Comparison of ENCODE assay signal across 8 cellular contexts in genomic region chr9:108994695-108995094, GRCh38. TPM values are rescaled to one million over a fixed set of nuclear protein-coding genes. Genes with fewer than 3 reads are reported as not detected.
DNase-seq lines count a peak whose midpoint lies in the region; ATAC-seq, FAIRE-seq and TF ChIP-seq lines count a peak whose summit lies in the region.

No MANE protein-coding gene starts in this region.

- no peaks in the 10 kb centered on the region for H4K20me1 ChIP-seq in OCI-LY7 (ENCODE audit: insufficient read depth, low read length)

- peak; percentile 62 for ATAC-seq in HG02798 (IDR thresholded peaks at IDR 0.05; ENCODE audit: poor library complexity, unreplicated experiment)
- no peak for ATAC-seq in HG02970 (IDR thresholded peaks at IDR 0.05; ENCODE audit: low FRiP score, unreplicated experiment)

- POLR2A ChIA-PET in OCI-LY7 (lab: Charles Lee), result interaction anchor here (0.6 to 1.0 kb wide), 3 partner anchors 19 to 109 kb away, joined by 3 to 4 read pairs (median 3); no protein-coding TSS in a partner anchor

- H2AFZ ChIP-seq in OCI-LY7 (ENCODE audit: low read length), result no peak overlapping the region

- BruUV-seq in OCI-LY7 (replicated peaks; lab: Mats Ljungman, UMichigan), result no TSS peak

- peak; percentile 55 for FAIRE-seq in GM18507 (lab: Jason Lieb, UNC)

- no peaks in the 10 kb centered on the region for H3K9me3 ChIP-seq in OCI-LY7 (ENCODE audit: low read length)

- peaks cover 20% of the 10 kb centered on the region for H3K36me3 ChIP-seq in OCI-LY7 (ENCODE audit: insufficient read depth, low read length)

- no peak overlapping the region for H3K4me3 ChIP-seq in OCI-LY7 (ENCODE audit: low read depth, low read length, poor library complexity, severe bottlenecking)

- H3K4me2 ChIP-seq in OCI-LY7 (ENCODE audit: low read length), result 0 out of 2 replicates have a peak overlapping the region, but pooled peaks have one; percentile 2

- DNase-seq in GM18507 (ENCODE audit: extremely low spot score, insufficient read length, low read depth) (no peak), OCI-LY7 (ENCODE audit: low spot score) (peak; percentile 38), kidney glomerular epithelial cell (lab: John Stamatoyannopoulos, UW) (peak; percentile 5), AG08395 (ENCODE audit: low spot score) (no peak), nucleus accumbens (lab: John Stamatoyannopoulos, UW) (no peak), NCI-H748 (lab: John Stamatoyannopoulos, UW; ENCODE audit: unreplicated experiment) (no peak)

- no peaks in the 10 kb centered on the region for H3K79me2 ChIP-seq in OCI-LY7 (ENCODE audit: insufficient read depth, low read depth, low read length)

- CTCF ChIA-PET in OCI-LY7 (lab: Charles Lee; ENCODE audit: unreplicated experiment), result no interaction called here

- no peak overlapping the region for H3K27ac ChIP-seq in OCI-LY7 (ENCODE audit: low read depth, low read length, poor library complexity, severe bottlenecking)

- peaks cover 10% of the 10 kb centered on the region for H3K4me1 ChIP-seq in OCI-LY7 (ENCODE audit: insufficient read depth, low read length, poor library complexity, severe bottlenecking)

- H3K9me2 ChIP-seq in OCI-LY7 (ENCODE audit: insufficient read depth, low read length), result no peaks in the 10 kb centered on the region

- intact Hi-C loops in OCI-LY7 (cut with micrococcal nuclease; ENCODE audit: unreplicated experiment), result no loop called here

- TF ChIP-seq CTCF in OCI-LY7 (conservative IDR thresholded peaks at IDR 0.05; ENCODE audit: low read length), result no peak

RNA-seq across cellular contexts. Expression of gene CTNNAL1, which starts 18.6 kb away (rescaled TPM):
- 31.2 and 32.0 TPM in 2 replicates for total RNA-seq in OCI-LY7 (2014; rRNA removed; shearing (Covaris generic))
- total RNA-seq in OCI-LY7 (2022), result 35.3 and 38.5 TPM in 2 replicates

Comparison
In these comparisons a context has a peak if more than half of its experiments do, and no peak if none do; other contexts are left out.
1. DNase-seq: peak in OCI-LY7 (single experiment) and kidney glomerular epithelial cell (single experiment); none in GM18507 (single experiment), AG08395 (single experiment), nucleus accumbens (0 of 56) and NCI-H748 (single experiment).